ENCODE assay signal across 13 cellular contexts in genomic region chr2:19046986-19047780, GRCh38.
DNase-seq lines count a peak whose midpoint lies in the region; ATAC-seq lines count a peak whose summit lies in the region.
"Had no signal": no experiment of that assay in that cellular context is flagged by ENCODE, and none has a peak within 500 bp of the region (broad histone marks: within the 10 kb centered on the region; RNA-seq: fewer than 3 reads in every experiment).

No MANE protein-coding gene starts in this region.

- ATAC-seq in GM18858 (IDR thresholded peaks at IDR 0.05; ENCODE audit: unreplicated experiment) (peak; percentile 85), GM21825 (IDR thresholded peaks at IDR 0.05; ENCODE audit: unreplicated experiment) (peak; percentile 81), HG03442 (IDR thresholded peaks at IDR 0.05; ENCODE audit: unreplicated experiment) (peak; percentile 79)

- DNase-seq in kidney glomerular epithelial cell (lab: John Stamatoyannopoulos, UW) (peak; percentile 47), NCI-H1417 (lab: John Stamatoyannopoulos, UW) (no peak), germinal center (ENCODE audit: low spot score) (no peak)
- no peak for DNase-seq in activated effector memory CD4-positive, alpha-beta T cell treated with anti-CD3 and anti-CD28 coated beads, Interleukin-2, amount 50 U/mL, for 16 hours
- DNase-seq in central memory CD4-positive, alpha-beta T cell = no peak
- DNase-seq: activated B cell treated with CpG ODN at 0.5 μM for 24 hours, amniotic stem cell, foreskin melanocyte, naive B cell, NCI-H524 had no signal
